Comparison of ENCODE assay signal across 11 cellular contexts in genomic region chr9:36207546-36208012, GRCh38. TPM values are rescaled to one million over a fixed set of nuclear protein-coding genes. Genes with fewer than 3 reads are reported as not detected.
DNase-seq lines count a peak whose midpoint lies in the region; ATAC-seq and TF ChIP-seq lines count a peak whose summit lies in the region.
"Had no signal": no experiment of that assay in that cellular context is flagged by ENCODE, and none has a peak within 500 bp of the region (broad histone marks: within the 10 kb centered on the region; RNA-seq: fewer than 3 reads in every experiment).

No MANE protein-coding gene starts in this region.

- no peaks in the 10 kb centered on the region for H3K9me3 ChIP-seq in right atrium auricular region
- H3K9me3 ChIP-seq: gastroesophageal sphincter had no signal

- no peak for TF ChIP-seq CTCF in right atrium auricular region (IDR thresholded peaks at IDR 0.05)

- H3K27me3 ChIP-seq in right atrium auricular region, result no peaks in the 10 kb centered on the region
- H3K27me3 ChIP-seq: gastroesophageal sphincter had no signal

- H3K4me1 ChIP-seq in right atrium auricular region, result peaks cover 0 to 60% of the 10 kb centered on the region in 2 donors

- no peak for DNase-seq in activated CD4-positive, alpha-beta T cell treated with anti-CD3 and anti-CD28 coated beads, Interleukin-2, amount 10 ng/mL, durations not matched to agents 24 days and 14 days
- no peak for DNase-seq in activated CD4-positive, alpha-beta T cell treated with anti-CD3 and anti-CD28 coated beads for 1 hour
- DNase-seq in activated T-helper 2 cell treated with anti-CD3 and anti-CD28 coated beads, Interferon-gamma antibody, Interleukin-2, Interleukin-4, amounts not matched to agents 10 μg/mL and 5 μg/mL and 100 μg/mL, durations not matched to agents 14 hours and 24 hours and 36 hours (ENCODE audit: low spot score), result no peak
- DNase-seq in right atrium auricular region (ENCODE audit: low spot score) (no peak), cerebellar nuclear complex (lab: John Stamatoyannopoulos, UW) (no peak), MV-4-11 (lab: John Stamatoyannopoulos, UW) (no peak)
- DNase-seq: GOT3 had no signal

- peaks cover 43% of the 10 kb centered on the region for H3K4me1 Mint-ChIP-seq in activated CD4-positive, alpha-beta T cell treated with anti-CD3 and anti-CD28 coated beads, Interleukin-2, amount 10 ng/mL, durations not matched to agents 24 days and 14 days
- H3K4me1 Mint-ChIP-seq in activated T-helper 2 cell treated with anti-CD3 and anti-CD28 coated beads, Interferon-gamma antibody, Interleukin-2, Interleukin-4, amounts not matched to agents 10 μg/mL and 5 μg/mL and 100 μg/mL, durations not matched to agents 14 hours and 24 hours and 36 hours (ENCODE audit: low read depth), result peaks cover 44% of the 10 kb centered on the region
- peaks cover 41% of the 10 kb centered on the region for H3K4me1 Mint-ChIP-seq in stimulated activated naive CD8-positive, alpha-beta T cell treated with anti-CD3 and anti-CD28 coated beads, Interleukin-15, Interleukin-2, amounts not matched to agents 100 ng/mL and 50 ng/mL, for 24 hours (ENCODE audit: low read depth)

- H3K36me3 Mint-ChIP-seq in activated CD4-positive, alpha-beta T cell treated with anti-CD3 and anti-CD28 coated beads, Interleukin-2, amount 10 ng/mL, durations not matched to agents 24 days and 14 days (ENCODE audit: low read depth), result peaks cover 85% of the 10 kb centered on the region
- peaks cover 98% of the 10 kb centered on the region for H3K36me3 Mint-ChIP-seq in activated T-helper 2 cell treated with anti-CD3 and anti-CD28 coated beads, Interferon-gamma antibody, Interleukin-2, Interleukin-4, amounts not matched to agents 10 μg/mL and 5 μg/mL and 100 μg/mL, durations not matched to agents 14 hours and 24 hours and 36 hours (ENCODE audit: low read depth)
- H3K36me3 Mint-ChIP-seq in stimulated activated naive CD8-positive, alpha-beta T cell treated with anti-CD3 and anti-CD28 coated beads, Interleukin-15, Interleukin-2, amounts not matched to agents 100 ng/mL and 50 ng/mL, for 24 hours (ENCODE audit: low read depth), result peaks cover 95% of the 10 kb centered on the region

- H3K36me3 ChIP-seq in right atrium auricular region, result peaks cover 63% of the 10 kb centered on the region

- intact Hi-C loops in activated CD4-positive, alpha-beta T cell treated with anti-CD3 and anti-CD28 coated beads, Interleukin-2, amount 10 ng/mL, durations not matched to agents 24 days and 14 days (cut with micrococcal nuclease), result loop anchor here (2.0 kb wide), 1 partner anchor 17 kb away; the partner anchor contains the start of gene CLTA
- intact Hi-C loops in activated T-helper 2 cell treated with anti-CD3 and anti-CD28 coated beads, Interferon-gamma antibody, Interleukin-2, Interleukin-4, amounts not matched to agents 10 μg/mL and 5 μg/mL and 100 μg/mL, durations not matched to agents 14 hours and 24 hours and 36 hours (cut with micrococcal nuclease), result no loop called here

- H3K27ac Mint-ChIP-seq in activated CD4-positive, alpha-beta T cell treated with anti-CD3 and anti-CD28 coated beads, Interleukin-2, amount 10 ng/mL, durations not matched to agents 24 days and 14 days, result peak overlapping the region; percentile 74
- peak overlapping the region; percentile 43 for H3K27ac Mint-ChIP-seq in activated T-helper 2 cell treated with anti-CD3 and anti-CD28 coated beads, Interferon-gamma antibody, Interleukin-2, Interleukin-4, amounts not matched to agents 10 μg/mL and 5 μg/mL and 100 μg/mL, durations not matched to agents 14 hours and 24 hours and 36 hours
- H3K27ac Mint-ChIP-seq in stimulated activated naive CD8-positive, alpha-beta T cell treated with anti-CD3 and anti-CD28 coated beads, Interleukin-15, Interleukin-2, amounts not matched to agents 100 ng/mL and 50 ng/mL, for 24 hours, result peak overlapping the region; percentile 87

- no peaks in the 10 kb centered on the region for H3K9me3 Mint-ChIP-seq in activated CD4-positive, alpha-beta T cell treated with anti-CD3 and anti-CD28 coated beads, Interleukin-2, amount 10 ng/mL, durations not matched to agents 24 days and 14 days
- H3K9me3 Mint-ChIP-seq in activated T-helper 2 cell treated with anti-CD3 and anti-CD28 coated beads, Interferon-gamma antibody, Interleukin-2, Interleukin-4, amounts not matched to agents 10 μg/mL and 5 μg/mL and 100 μg/mL, durations not matched to agents 14 hours and 24 hours and 36 hours, result no peaks in the 10 kb centered on the region
- H3K9me3 Mint-ChIP-seq in stimulated activated naive CD8-positive, alpha-beta T cell treated with anti-CD3 and anti-CD28 coated beads, Interleukin-15, Interleukin-2, amounts not matched to agents 100 ng/mL and 50 ng/mL, for 24 hours, result no peaks in the 10 kb centered on the region

- no peak overlapping the region for H3K4me3 ChIP-seq in right atrium auricular region
- H3K4me3 ChIP-seq: gastroesophageal sphincter had no signal

- no peak for ATAC-seq in GM21528 (IDR thresholded peaks at IDR 0.05; ENCODE audit: low FRiP score, unreplicated experiment)
- ATAC-seq: gastroesophageal sphincter had no signal

- peak overlapping the region; percentile 37 to 82 for H3K27ac ChIP-seq in right atrium auricular region

- peak overlapping the region; percentile 71 for H3K4me3 Mint-ChIP-seq in activated CD4-positive, alpha-beta T cell treated with anti-CD3 and anti-CD28 coated beads, Interleukin-2, amount 10 ng/mL, durations not matched to agents 24 days and 14 days
- no peak overlapping the region for H3K4me3 Mint-ChIP-seq in activated T-helper 2 cell treated with anti-CD3 and anti-CD28 coated beads, Interferon-gamma antibody, Interleukin-2, Interleukin-4, amounts not matched to agents 10 μg/mL and 5 μg/mL and 100 μg/mL, durations not matched to agents 14 hours and 24 hours and 36 hours (ENCODE audit: low read depth)
- no peak overlapping the region for H3K4me3 Mint-ChIP-seq in stimulated activated naive CD8-positive, alpha-beta T cell treated with anti-CD3 and anti-CD28 coated beads, Interleukin-15, Interleukin-2, amounts not matched to agents 100 ng/mL and 50 ng/mL, for 24 hours

- no peaks in the 10 kb centered on the region for H3K27me3 Mint-ChIP-seq in activated CD4-positive, alpha-beta T cell treated with anti-CD3 and anti-CD28 coated beads, Interleukin-2, amount 10 ng/mL, durations not matched to agents 24 days and 14 days
- H3K27me3 Mint-ChIP-seq in activated T-helper 2 cell treated with anti-CD3 and anti-CD28 coated beads, Interferon-gamma antibody, Interleukin-2, Interleukin-4, amounts not matched to agents 10 μg/mL and 5 μg/mL and 100 μg/mL, durations not matched to agents 14 hours and 24 hours and 36 hours (ENCODE audit: low read depth), result no peaks in the 10 kb centered on the region
- H3K27me3 Mint-ChIP-seq in stimulated activated naive CD8-positive, alpha-beta T cell treated with anti-CD3 and anti-CD28 coated beads, Interleukin-15, Interleukin-2, amounts not matched to agents 100 ng/mL and 50 ng/mL, for 24 hours, result no peaks in the 10 kb centered on the region

RNA-seq across cellular contexts. Expression of gene CLTA, which starts 16.9 kb away (rescaled TPM):
- total RNA-seq in activated CD4-positive, alpha-beta T cell treated with anti-CD3 and anti-CD28 coated beads, Interleukin-2, amount 10 ng/mL, durations not matched to agents 24 days and 14 days, result 173 and 177 TPM in 2 replicates
- total RNA-seq in activated T-helper 2 cell treated with anti-CD3 and anti-CD28 coated beads, Interferon-gamma antibody, Interleukin-2, Interleukin-4, amounts not matched to agents 10 μg/mL and 5 μg/mL and 100 μg/mL, durations not matched to agents 14 hours and 24 hours and 36 hours, result 160 and 161 TPM in 2 replicates
- 10 to 100 TPM; 67.2 to 87.7 TPM for total RNA-seq in right atrium auricular region

RNA-seq across cellular contexts. Expression of gene CCIN, which starts 38.4 kb away (rescaled TPM):
- not detected in 2 replicates for total RNA-seq in activated CD4-positive, alpha-beta T cell treated with anti-CD3 and anti-CD28 coated beads, Interleukin-2, amount 10 ng/mL, durations not matched to agents 24 days and 14 days
- not detected in 2 replicates for total RNA-seq in activated T-helper 2 cell treated with anti-CD3 and anti-CD28 coated beads, Interferon-gamma antibody, Interleukin-2, Interleukin-4, amounts not matched to agents 10 μg/mL and 5 μg/mL and 100 μg/mL, durations not matched to agents 14 hours and 24 hours and 36 hours
- total RNA-seq in right atrium auricular region, result not detected
- total RNA-seq: HT1080 had no signal

RNA-seq across cellular contexts. Expression of gene GNE, which starts 50.7 kb away (rescaled TPM):
- 22.2 and 23.3 TPM in 2 replicates for total RNA-seq in activated CD4-positive, alpha-beta T cell treated with anti-CD3 and anti-CD28 coated beads, Interleukin-2, amount 10 ng/mL, durations not matched to agents 24 days and 14 days
- total RNA-seq in activated T-helper 2 cell treated with anti-CD3 and anti-CD28 coated beads, Interferon-gamma antibody, Interleukin-2, Interleukin-4, amounts not matched to agents 10 μg/mL and 5 μg/mL and 100 μg/mL, durations not matched to agents 14 hours and 24 hours and 36 hours, result 27.7 and 28.5 TPM in 2 replicates
- total RNA-seq in right atrium auricular region, result 10 to 100 TPM; 20.2 to 21.2 TPM
